In the genomic region with DNA sequence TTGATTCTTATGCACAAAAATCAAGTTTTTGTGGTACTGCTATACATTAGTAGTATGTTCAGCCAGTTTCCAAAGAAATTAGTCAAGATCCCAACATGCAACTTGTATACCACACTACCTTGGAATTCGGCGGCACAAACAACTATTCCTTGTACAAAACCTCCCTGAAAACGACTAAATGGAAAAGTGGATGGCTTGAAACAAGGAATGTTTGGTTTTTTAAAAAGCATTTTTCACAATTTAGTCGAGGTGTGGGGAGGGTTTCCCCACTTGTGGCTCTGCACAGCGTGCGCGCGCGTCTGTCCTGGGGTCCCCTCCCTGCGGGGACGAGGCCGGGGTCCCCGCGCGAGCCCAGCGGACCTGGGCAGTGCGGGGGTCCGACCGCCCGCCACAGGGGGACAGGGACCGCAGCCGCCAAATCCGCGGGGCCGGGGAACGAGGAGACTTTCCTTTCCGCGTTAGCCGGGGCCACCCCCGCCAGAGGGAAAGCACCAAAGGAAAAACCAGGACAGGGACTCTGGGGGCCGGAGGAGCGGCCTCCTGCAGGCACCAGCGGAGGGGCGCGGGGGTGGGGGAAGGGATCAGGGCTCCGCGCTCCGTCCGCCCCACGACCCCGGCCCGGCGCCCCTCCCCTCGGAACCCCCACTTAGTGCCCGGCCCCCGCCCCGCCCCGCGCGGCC, we compare ENCODE assay signal across 8 cellular contexts. TPM values are rescaled to one million over a fixed set of nuclear protein-coding genes. Genes with fewer than 3 reads are reported as not detected.
DNase-seq lines count a peak whose midpoint lies in the region; ATAC-seq, FAIRE-seq and TF ChIP-seq lines count a peak whose summit lies in the region.

No MANE protein-coding gene starts in this region.

- peak overlapping the region; percentile 44 to 66 for H3K9ac ChIP-seq in kidney (ENCODE audit: low read length in 2 of 2)

- peak; percentile 31 for ATAC-seq in GM21529 (IDR thresholded peaks at IDR 0.05; ENCODE audit: unreplicated experiment)
- ATAC-seq in stimulated activated naive B cell treated with anti-CD40 and anti-IgM and Interleukin-4, amounts not matched to agents 10 μg/mL and 1 μg/mL and 100 μg/mL, for 72 hours (replicated peaks) = peak in 1 of 2 donors; percentile 4

- TF ChIP-seq CTCF in MCF 10A (IDR thresholded peaks at IDR 0.05; ENCODE audit: unreplicated experiment) (no peak), kidney (IDR thresholded peaks at IDR 0.05; ENCODE audit: borderline replicate concordance, extremely low read depth, insufficient read depth) (no peak)

- H3K9me3 Mint-ChIP-seq in IgD-negative memory B cell = no peaks in the 10 kb centered on the region
- no peaks in the 10 kb centered on the region for H3K9me3 Mint-ChIP-seq in MCF 10A (ENCODE audit: unreplicated experiment)
- H3K9me3 Mint-ChIP-seq in stimulated activated naive B cell treated with anti-CD40 and anti-IgM and Interleukin-4, amounts not matched to agents 10 μg/mL and 1 μg/mL and 100 μg/mL, for 72 hours = no peaks in the 10 kb centered on the region

- POLR2A ChIA-PET in MCF 10A (lab: Yijun Ruan, JAX) = interaction anchor here (0.8 to 2.5 kb wide), 5 partner anchors 23 to 134 kb away, joined by 3 to 15 read pairs (median 4); no protein-coding TSS in a partner anchor

- H3K4me3 Mint-ChIP-seq in IgD-negative memory B cell = peak overlapping the region in 3 of 4 donors; percentile 66 to 78 (median 67)
- H3K4me3 Mint-ChIP-seq in MCF 10A (ENCODE audit: unreplicated experiment) = peak overlapping the region; percentile 70
- peak overlapping the region; percentile 29 to 44 for H3K4me3 Mint-ChIP-seq in stimulated activated naive B cell treated with anti-CD40 and anti-IgM and Interleukin-4, amounts not matched to agents 10 μg/mL and 1 μg/mL and 100 μg/mL, for 72 hours

- BruUV-seq in MCF 10A (replicated peaks; lab: Mats Ljungman, UMichigan) = no TSS peak

- no peak for FAIRE-seq in kidney (lab: Jason Lieb, UNC)

- intact Hi-C loops in MCF 10A (cut with micrococcal nuclease) (loop anchor here (2.0 kb wide), 2 partner anchors 44 to 92 kb away; no protein-coding TSS in a partner anchor), kidney (cut with DNase I) (no loop called here)

- H3K27ac Mint-ChIP-seq in IgD-negative memory B cell = no peak overlapping the region
- H3K27ac Mint-ChIP-seq in MCF 10A (ENCODE audit: low read depth, unreplicated experiment) = peak overlapping the region; percentile 46
- no peak overlapping the region for H3K27ac Mint-ChIP-seq in stimulated activated naive B cell treated with anti-CD40 and anti-IgM and Interleukin-4, amounts not matched to agents 10 μg/mL and 1 μg/mL and 100 μg/mL, for 72 hours

- CTCF ChIA-PET in MCF 10A (lab: Yijun Ruan, JAX) = interaction anchor here (1.4 kb wide), 1 partner anchor 61 kb away, joined by 3 read pairs; no protein-coding TSS in a partner anchor

- H3K4me1 ChIP-seq in kidney (ENCODE audit: control insufficient read depth in 1 of 2, insufficient read depth in 1 of 2, low read depth in 1 of 2, low read length in 2 of 2) = peaks cover 9 to 14% of the 10 kb centered on the region in 2 donors

- DNase-seq in NCI-H1105 treated with DMSO at 0.1 percent for 48 hours (lab: John Stamatoyannopoulos, UW) (peak; percentile 13), NCI-H1105 (lab: John Stamatoyannopoulos, UW) (no peak), MCF 10A (ENCODE audit: unreplicated experiment) (peak; percentile 30), kidney (peak; percentile 76), DMS79 treated with DMSO at 0.1 percent for 48 hours (lab: John Stamatoyannopoulos, UW) (no peak)
- DNase-seq in stimulated activated naive B cell treated with anti-CD40 and anti-IgM and Interleukin-4, amounts not matched to agents 10 μg/mL and 1 μg/mL and 100 μg/mL, for 72 hours = no peak

- H3K9me3 ChIP-seq in kidney (ENCODE audit: control insufficient read depth in 1 of 2, low read length in 2 of 2) = no peaks in the 10 kb centered on the region

- H3K36me3 Mint-ChIP-seq in IgD-negative memory B cell (no peaks in the 10 kb centered on the region), MCF 10A (ENCODE audit: insufficient read depth, unreplicated experiment) (peaks cover 7% of the 10 kb centered on the region)
- no peaks in the 10 kb centered on the region for H3K36me3 Mint-ChIP-seq in stimulated activated naive B cell treated with anti-CD40 and anti-IgM and Interleukin-4, amounts not matched to agents 10 μg/mL and 1 μg/mL and 100 μg/mL, for 72 hours

- peak overlapping the region; percentile 40 to 68 for H3K4me3 ChIP-seq in kidney (ENCODE audit: low read length in 2 of 2)

- H3K27ac ChIP-seq in kidney (ENCODE audit: low read depth in 2 of 2, low read length in 2 of 2) = peak overlapping the region in 1 of 2 donors; percentile 47

- no peaks in the 10 kb centered on the region for H3K36me3 ChIP-seq in kidney (ENCODE audit: control insufficient read depth in 1 of 2, insufficient read depth in 2 of 2, low read length in 2 of 2)

- H3K4me1 Mint-ChIP-seq in IgD-negative memory B cell = peaks cover 6 to 12% (median 6%) of the 10 kb centered on the region in 3 donors
- H3K4me1 Mint-ChIP-seq in MCF 10A (ENCODE audit: insufficient read depth, unreplicated experiment) = peaks cover 20% of the 10 kb centered on the region
- peaks cover 4 to 30% of the 10 kb centered on the region in 2 donors for H3K4me1 Mint-ChIP-seq in stimulated activated naive B cell treated with anti-CD40 and anti-IgM and Interleukin-4, amounts not matched to agents 10 μg/mL and 1 μg/mL and 100 μg/mL, for 72 hours

- H3K27me3 Mint-ChIP-seq in IgD-negative memory B cell (peaks cover 27% of the 10 kb centered on the region), MCF 10A (ENCODE audit: insufficient read depth, unreplicated experiment) (no peaks in the 10 kb centered on the region)
- H3K27me3 Mint-ChIP-seq in stimulated activated naive B cell treated with anti-CD40 and anti-IgM and Interleukin-4, amounts not matched to agents 10 μg/mL and 1 μg/mL and 100 μg/mL, for 72 hours = peaks cover 15 to 21% of the 10 kb centered on the region in 2 donors

RNA-seq across cellular contexts. Expression of gene SOCS6, which starts 0.5 kb away (rescaled TPM):
- polyA plus RNA-seq in IgD-negative memory B cell = 0.25 TPM
- total RNA-seq in MCF 10A (2022) = 16.9 and 20.4 TPM in 2 replicates
- total RNA-seq in kidney = 18.7 TPM
- polyA plus RNA-seq in kidney (ENCODE audit: insufficient read depth, low read depth, low replicate concordance) = 5.1 TPM

Comparison
In these comparisons a context has a peak if more than half of its experiments do, and no peak if none do; other contexts are left out.
1. DNase-seq: peak in NCI-H1105 treated with DMSO at 0.1 percent for 48 hours (single experiment), MCF 10A (single experiment) and kidney (single experiment); none in NCI-H1105 (single experiment), stimulated activated naive B cell treated with anti-CD40 and anti-IgM and Interleukin-4, amounts not matched to agents 10 μg/mL and 1 μg/mL and 100 μg/mL, for 72 hours (single experiment) and DMS79 treated with DMSO at 0.1 percent for 48 hours (single experiment).
2. Peak in every context shown above with its lines, with median percentiles within 50 percentile points of each other: H3K4me3 Mint-ChIP-seq.